1 cellular context compared by ENCODE assay signal in the genomic region with DNA sequence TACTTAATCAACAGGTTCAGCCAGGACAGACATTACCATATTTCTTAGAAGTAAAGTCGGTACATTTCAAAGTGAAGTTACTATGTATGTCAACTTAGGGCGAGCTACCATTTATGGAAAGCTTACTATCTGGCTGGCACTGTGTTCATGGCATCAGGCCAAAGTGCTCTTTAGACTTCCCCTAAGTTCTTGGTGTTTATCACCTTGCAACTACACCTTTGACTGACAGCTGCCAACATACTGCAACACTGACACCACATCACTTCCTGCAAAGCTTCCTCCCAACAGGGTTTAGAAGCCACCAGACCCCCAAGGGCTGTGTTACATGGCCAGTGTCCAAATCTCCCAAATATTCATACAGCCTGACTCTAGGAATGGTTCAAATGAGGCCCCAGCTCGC.
TF ChIP-seq lines count a peak whose summit lies in the region.

No MANE protein-coding gene starts in this region.

TF ChIP-seq in HepG2, 621 proteins besides CTCF, POLR2A, EP300 and RAD21:
- TF ChIP-seq RXRA (CRISPR knock-in tag; IDR thresholded peaks at IDR 0.05) (no peak), ZFY (CRISPR knock-in tag; IDR thresholded peaks at IDR 0.05) (no peak), NFE2L1 (CRISPR knock-in tag; IDR thresholded peaks at IDR 0.05; ENCODE audit: borderline replicate concordance) (no peak), BORCS8-MEF2B (CRISPR knock-in tag; IDR thresholded peaks at IDR 0.05) (no peak), ELF1 (CRISPR knock-in tag; IDR thresholded peaks at IDR 0.05) (no peak), ZFP1 (CRISPR knock-in tag; IDR thresholded peaks at IDR 0.05) (no peak), PHF5A (CRISPR knock-in tag; IDR thresholded peaks at IDR 0.05; ENCODE audit: low read depth, unreplicated experiment) (no peak), ZNF451 (CRISPR knock-in tag; IDR thresholded peaks at IDR 0.05) (no peak), MBD4 (IDR thresholded peaks at IDR 0.05; ENCODE audit: borderline replicate concordance, low read length) (no peak), ZNF747 (CRISPR knock-in tag; IDR thresholded peaks at IDR 0.05; ENCODE audit: borderline replicate concordance) (no peak), TCF7L2 (IDR thresholded peaks at IDR 0.05; ENCODE audit: low read depth, low read length) (no peak), SETDB1 (CRISPR knock-in tag; IDR thresholded peaks at IDR 0.05; ENCODE audit: borderline replicate concordance) (no peak), ZNF546 (CRISPR knock-in tag; conservative IDR thresholded peaks at IDR 0.05) (no peak), HHEX (CRISPR knock-in tag; IDR thresholded peaks at IDR 0.05) (no peak), ZNF446 (CRISPR knock-in tag; IDR thresholded peaks at IDR 0.05) (no peak), ZNF720 (CRISPR knock-in tag; IDR thresholded peaks at IDR 0.05) (no peak)
- TF ChIP-seq, protein P1, sequence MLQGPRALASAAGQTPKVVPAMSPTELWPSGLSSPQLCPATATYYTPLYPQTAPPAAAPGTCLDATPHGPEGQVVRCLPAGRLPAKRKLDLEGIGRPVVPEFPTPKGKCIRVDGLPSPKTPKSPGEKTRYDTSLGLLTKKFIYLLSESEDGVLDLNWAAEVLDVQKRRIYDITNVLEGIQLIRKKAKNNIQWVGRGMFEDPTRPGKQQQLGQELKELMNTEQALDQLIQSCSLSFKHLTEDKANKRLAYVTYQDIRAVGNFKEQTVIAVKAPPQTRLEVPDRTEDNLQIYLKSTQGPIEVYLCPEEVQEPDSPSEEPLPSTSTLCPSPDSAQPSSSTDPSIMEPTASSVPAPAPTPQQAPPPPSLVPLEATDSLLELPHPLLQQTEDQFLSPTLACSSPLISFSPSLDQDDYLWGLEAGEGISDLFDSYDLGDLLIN (CRISPR knock-in tag; IDR thresholded peaks at IDR 0.05; ENCODE audit: borderline replicate concordance): no peak
- TF ChIP-seq, protein P2, sequence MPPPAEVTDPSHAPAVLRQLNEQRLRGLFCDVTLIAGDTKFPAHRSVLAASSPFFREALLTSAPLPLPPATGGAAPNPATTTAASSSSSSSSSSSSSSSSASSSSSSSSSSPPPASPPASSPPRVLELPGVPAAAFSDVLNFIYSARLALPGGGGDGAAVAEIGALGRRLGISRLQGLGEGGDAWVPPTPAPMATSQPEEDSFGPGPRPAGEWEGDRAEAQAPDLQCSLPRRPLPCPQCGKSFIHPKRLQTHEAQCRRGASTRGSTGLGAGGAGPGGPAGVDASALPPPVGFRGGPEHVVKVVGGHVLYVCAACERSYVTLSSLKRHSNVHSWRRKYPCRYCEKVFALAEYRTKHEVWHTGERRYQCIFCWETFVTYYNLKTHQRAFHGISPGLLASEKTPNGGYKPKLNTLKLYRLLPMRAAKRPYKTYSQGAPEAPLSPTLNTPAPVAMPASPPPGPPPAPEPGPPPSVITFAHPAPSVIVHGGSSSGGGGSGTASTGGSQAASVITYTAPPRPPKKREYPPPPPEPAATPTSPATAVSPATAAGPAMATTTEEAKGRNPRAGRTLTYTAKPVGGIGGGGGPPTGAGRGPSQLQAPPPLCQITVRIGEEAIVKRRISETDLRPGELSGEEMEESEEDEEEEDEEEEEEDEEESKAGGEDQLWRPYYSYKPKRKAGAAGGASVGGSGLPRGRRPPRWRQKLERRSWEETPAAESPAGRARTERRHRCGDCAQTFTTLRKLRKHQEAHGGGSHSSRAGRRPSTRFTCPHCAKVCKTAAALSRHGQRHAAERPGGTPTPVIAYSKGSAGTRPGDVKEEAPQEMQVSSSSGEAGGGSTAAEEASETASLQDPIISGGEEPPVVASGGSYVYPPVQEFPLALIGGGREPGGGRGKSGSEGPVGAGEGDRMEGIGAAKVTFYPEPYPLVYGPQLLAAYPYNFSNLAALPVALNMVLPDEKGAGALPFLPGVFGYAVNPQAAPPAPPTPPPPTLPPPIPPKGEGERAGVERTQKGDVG (CRISPR knock-in tag; IDR thresholded peaks at IDR 0.05; ENCODE audit: borderline replicate concordance): no peak
- TF ChIP-seq, protein P3, sequence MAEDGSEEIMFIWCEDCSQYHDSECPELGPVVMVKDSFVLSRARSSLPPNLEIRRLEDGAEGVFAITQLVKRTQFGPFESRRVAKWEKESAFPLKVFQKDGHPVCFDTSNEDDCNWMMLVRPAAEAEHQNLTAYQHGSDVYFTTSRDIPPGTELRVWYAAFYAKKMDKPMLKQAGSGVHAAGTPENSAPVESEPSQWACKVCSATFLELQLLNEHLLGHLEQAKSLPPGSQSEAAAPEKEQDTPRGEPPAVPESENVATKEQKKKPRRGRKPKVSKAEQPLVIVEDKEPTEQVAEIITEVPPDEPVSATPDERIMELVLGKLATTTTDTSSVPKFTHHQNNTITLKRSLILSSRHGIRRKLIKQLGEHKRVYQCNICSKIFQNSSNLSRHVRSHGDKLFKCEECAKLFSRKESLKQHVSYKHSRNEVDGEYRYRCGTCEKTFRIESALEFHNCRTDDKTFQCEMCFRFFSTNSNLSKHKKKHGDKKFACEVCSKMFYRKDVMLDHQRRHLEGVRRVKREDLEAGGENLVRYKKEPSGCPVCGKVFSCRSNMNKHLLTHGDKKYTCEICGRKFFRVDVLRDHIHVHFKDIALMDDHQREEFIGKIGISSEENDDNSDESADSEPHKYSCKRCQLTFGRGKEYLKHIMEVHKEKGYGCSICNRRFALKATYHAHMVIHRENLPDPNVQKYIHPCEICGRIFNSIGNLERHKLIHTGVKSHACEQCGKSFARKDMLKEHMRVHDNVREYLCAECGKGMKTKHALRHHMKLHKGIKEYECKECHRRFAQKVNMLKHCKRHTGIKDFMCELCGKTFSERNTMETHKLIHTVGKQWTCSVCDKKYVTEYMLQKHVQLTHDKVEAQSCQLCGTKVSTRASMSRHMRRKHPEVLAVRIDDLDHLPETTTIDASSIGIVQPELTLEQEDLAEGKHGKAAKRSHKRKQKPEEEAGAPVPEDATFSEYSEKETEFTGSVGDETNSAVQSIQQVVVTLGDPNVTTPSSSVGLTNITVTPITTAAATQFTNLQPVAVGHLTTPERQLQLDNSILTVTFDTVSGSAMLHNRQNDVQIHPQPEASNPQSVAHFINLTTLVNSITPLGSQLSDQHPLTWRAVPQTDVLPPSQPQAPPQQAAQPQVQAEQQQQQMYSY (CRISPR knock-in tag; IDR thresholded peaks at IDR 0.05): no peak
- TF ChIP-seq, protein P4, sequence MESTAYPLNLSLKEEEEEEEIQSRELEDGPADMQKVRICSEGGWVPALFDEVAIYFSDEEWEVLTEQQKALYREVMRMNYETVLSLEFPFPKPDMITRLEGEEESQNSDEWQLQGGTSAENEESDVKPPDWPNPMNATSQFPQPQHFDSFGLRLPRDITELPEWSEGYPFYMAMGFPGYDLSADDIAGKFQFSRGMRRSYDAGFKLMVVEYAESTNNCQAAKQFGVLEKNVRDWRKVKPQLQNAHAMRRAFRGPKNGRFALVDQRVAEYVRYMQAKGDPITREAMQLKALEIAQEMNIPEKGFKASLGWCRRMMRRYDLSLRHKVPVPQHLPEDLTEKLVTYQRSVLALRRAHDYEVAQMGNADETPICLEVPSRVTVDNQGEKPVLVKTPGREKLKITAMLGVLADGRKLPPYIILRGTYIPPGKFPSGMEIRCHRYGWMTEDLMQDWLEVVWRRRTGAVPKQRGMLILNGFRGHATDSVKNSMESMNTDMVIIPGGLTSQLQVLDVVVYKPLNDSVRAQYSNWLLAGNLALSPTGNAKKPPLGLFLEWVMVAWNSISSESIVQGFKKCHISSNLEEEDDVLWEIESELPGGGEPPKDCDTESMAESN (CRISPR knock-in tag; conservative IDR thresholded peaks at IDR 0.05): no peak
